ENCODE assay signal across 12 cellular contexts in the genomic region with DNA sequence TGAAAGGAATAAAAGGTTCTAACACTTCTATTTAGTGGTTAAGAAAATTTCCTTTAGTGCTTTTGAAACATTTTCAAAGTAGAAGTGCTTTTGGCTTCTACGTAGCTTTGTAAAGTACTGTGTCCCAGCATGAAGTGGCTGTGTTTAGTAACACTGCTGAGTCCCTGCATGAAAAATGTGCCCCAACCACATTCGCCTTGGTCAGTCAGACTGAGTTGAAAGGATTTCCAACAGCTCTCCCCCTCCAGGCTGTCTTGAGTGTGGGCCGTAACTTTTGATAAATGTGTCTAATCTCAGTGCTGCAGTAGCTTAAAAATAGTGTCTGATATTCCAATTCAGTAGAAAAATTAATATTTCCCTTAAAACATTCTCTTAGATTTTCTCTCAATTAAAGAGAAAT.
DNase-seq lines count a peak whose midpoint lies in the region; ATAC-seq and TF ChIP-seq lines count a peak whose summit lies in the region.
"Had no signal": no experiment of that assay in that cellular context is flagged by ENCODE, and none has a peak within 500 bp of the region (broad histone marks: within the 10 kb centered on the region; RNA-seq: fewer than 3 reads in every experiment).

No MANE protein-coding gene starts in this region.

- no TSS peak for BruUV-seq in PC-3 (replicated peaks; lab: Mats Ljungman, UMichigan)

- H3F3A ChIP-seq in PC-3 (ENCODE audit: low read length, unreplicated experiment) = no peaks in the 10 kb centered on the region

- H3K4me3 ChIP-seq in PC-3 (ENCODE audit: low read length) (no peak overlapping the region), fibroblast of lung (replicated peaks in 1 of 4; ENCODE audit: control extremely low read depth in 1 of 4, insufficient read depth in 1 of 4, low read depth in 3 of 4, low read length in 4 of 4) (no peak overlapping the region), lung (no peak overlapping the region)

- no peak overlapping the region for H3K4me2 ChIP-seq in PC-3 (ENCODE audit: low read length)
- H3K4me2 ChIP-seq in fibroblast of lung (ENCODE audit: extremely low read depth, insufficient read depth, low read length) = peak overlapping the region; percentile 44

- H3K9ac ChIP-seq in PC-3 (ENCODE audit: low read length) = no peak overlapping the region
- no peak overlapping the region for H3K9ac ChIP-seq in fibroblast of lung (ENCODE audit: insufficient read depth, low read length)

- H3K4me1 ChIP-seq in PC-3 (ENCODE audit: insufficient read depth, low read length) = no peaks in the 10 kb centered on the region
- no peaks in the 10 kb centered on the region for H3K4me1 ChIP-seq in fibroblast of lung (ENCODE audit: control insufficient read depth, extremely low read depth, insufficient read depth, low read length)
- no peaks in the 10 kb centered on the region for H3K4me1 ChIP-seq in lung (ENCODE audit: control insufficient read depth in 2 of 2, insufficient read depth in 2 of 2, low read length in 2 of 2)

- H4K20me1 ChIP-seq in PC-3 (ENCODE audit: low read length) (no peaks in the 10 kb centered on the region), fibroblast of lung (ENCODE audit: control insufficient read depth, extremely low read depth, insufficient read depth, low read length) (no peaks in the 10 kb centered on the region)

- no peaks in the 10 kb centered on the region for H3K79me2 ChIP-seq in PC-3 (ENCODE audit: low read length)
- no peaks in the 10 kb centered on the region for H3K79me2 ChIP-seq in fibroblast of lung (ENCODE audit: control insufficient read depth, insufficient read depth, low read length)

- no peak for ATAC-seq in PC-3
- peak; percentile 94 for ATAC-seq in lung (ENCODE audit: insufficient read depth, low FRiP score)

- POLR2A ChIA-PET in PC-3 (lab: Charles Lee; ENCODE audit: unreplicated experiment) = no interaction called here

- no peaks in the 10 kb centered on the region for H3K9me2 ChIP-seq in PC-3 (replicated peaks; ENCODE audit: low read length)

- H3K27ac ChIP-seq in PC-3 (ENCODE audit: low read length) (no peak overlapping the region), fibroblast of lung (ENCODE audit: insufficient read depth, low read length) (no peak overlapping the region), lung (ENCODE audit: low read depth in 1 of 2, low read length in 1 of 2) (no peak overlapping the region)

- CTCF ChIA-PET in PC-3 (lab: Charles Lee) = interaction anchor here (0.5 kb wide), 1 partner anchor 119 kb away, joined by 4 read pairs; no protein-coding TSS in a partner anchor

- no peak for TF ChIP-seq POLR2A in erythroblast (IDR thresholded peaks at IDR 0.05; ENCODE audit: low read length)

- H3K36me3 ChIP-seq in PC-3 (ENCODE audit: low read depth, low read length) = no peaks in the 10 kb centered on the region
- no peaks in the 10 kb centered on the region for H3K36me3 ChIP-seq in fibroblast of lung (ENCODE audit: control insufficient read depth, insufficient read depth, low read length)
- no peaks in the 10 kb centered on the region for H3K36me3 ChIP-seq in lung (ENCODE audit: control insufficient read depth in 2 of 2, insufficient read depth in 2 of 2, low read length in 2 of 2)

- H2AFZ ChIP-seq in PC-3 (ENCODE audit: low read length) (no peak overlapping the region), fibroblast of lung (ENCODE audit: low read length) (peak overlapping the region; percentile 57)

- no peak for TF ChIP-seq CTCF in PC-3 (conservative IDR thresholded peaks at IDR 0.05; ENCODE audit: low read depth, low read length)
- peak in 1 of 2 donors; percentile 6 for TF ChIP-seq CTCF in fibroblast of lung (conservative IDR thresholded peaks at IDR 0.05 in 1 of 2, IDR thresholded peaks at IDR 0.05 in 1 of 2; ENCODE audit: low read depth in 1 of 2, low read length in 2 of 2)
- no peak for TF ChIP-seq CTCF in lung (IDR thresholded peaks at IDR 0.05; ENCODE audit: control extremely low read depth, extremely low read depth)

- H3K9me3 ChIP-seq in PC-3 (ENCODE audit: low read length) (no peaks in the 10 kb centered on the region), fibroblast of lung (ENCODE audit: control insufficient read depth, insufficient read depth, low read depth, low read length) (no peaks in the 10 kb centered on the region), lung (ENCODE audit: control insufficient read depth in 2 of 2, insufficient read depth in 1 of 2, low read length in 1 of 2) (no peaks in the 10 kb centered on the region)

- intact Hi-C loops in PC-3 (cut with micrococcal nuclease) = loop anchor here (10.0 kb wide), 1 partner anchor 305 kb away; no protein-coding TSS in a partner anchor

- DNase-seq in PC-3 (peak; percentile 56), fibroblast of lung (ENCODE audit: low read depth in 2 of 2) (peak; percentile 67 to 87), lung (ENCODE audit: low spot score) (peak; percentile 79), erythroblast (lab: John Stamatoyannopoulos, UW) (no peak), Kasumi-1 (lab: John Stamatoyannopoulos, UW) (no peak), germinal center (ENCODE audit: low spot score) (no peak)
- no peak for DNase-seq in activated naive CD4-positive, alpha-beta T cell (lab: John Stamatoyannopoulos, UW)
- DNase-seq: activated CD4-positive, alpha-beta memory T cell treated with anti-CD3 and anti-CD28 coated beads, Interleukin-2, amount 10 ng/mL, durations not matched to agents 7 days and 5 days; DND-41; H9; small intestine; T-helper 1 cell had no signal

- WGBS in lung, 2 donors = 59 to 75% methylated on average over 3 of the region's 3 CpGs

- H3K27me3 ChIP-seq in PC-3 (ENCODE audit: low read length) (no peaks in the 10 kb centered on the region), fibroblast of lung (ENCODE audit: control insufficient read depth, insufficient read depth, low read length) (no peaks in the 10 kb centered on the region), lung (ENCODE audit: control insufficient read depth, insufficient read depth) (no peaks in the 10 kb centered on the region)

Comparison
In these comparisons a context has a peak if more than half of its experiments do, and no peak if none do; other contexts are left out.
1. DNase-seq: peak in PC-3 (single experiment), fibroblast of lung (2 of 2) and lung (single experiment); none in erythroblast (0 of 2), Kasumi-1 (0 of 2), activated naive CD4-positive, alpha-beta T cell (0 of 4) and germinal center (single experiment).